Comparison of ENCODE assay signal across 29 cellular contexts in genomic region chr6:127564761-127565160, GRCh38. TPM values are rescaled to one million over a fixed set of nuclear protein-coding genes. Genes with fewer than 3 reads are reported as not detected.
"Had no signal": no experiment of that assay in that cellular context is flagged by ENCODE, and none has a peak within 500 bp of the region (broad histone marks: within the 10 kb centered on the region; RNA-seq: fewer than 3 reads in every experiment).

No MANE protein-coding gene starts in this region.

- FAIRE-seq: TTC549 had no signal

- H3K4me1 ChIP-seq: ascending aorta, Peyer's patch, SJSA1 had no signal

- DNase-seq: activated CD4-positive, alpha-beta T cell treated with anti-CD3 and anti-CD28 coated beads, Interleukin-2, amount 10 ng/mL, durations not matched to agents 7 days and 5 days; activated CD4-positive, alpha-beta T cell treated with anti-CD3 and anti-CD28 coated beads, Interleukin-2, amount 50 U/mL, for 48 hours; activated CD8-positive, alpha-beta T cell treated with anti-CD3 and anti-CD28 coated beads, Interleukin-2, amount 10 ng/mL, durations not matched to agents 7 days and 5 days; activated gamma-delta T cell; activated naive CD4-positive, alpha-beta T cell treated with Interleukin-2 at 50 U/mL for 16 hours; activated naive CD8-positive, alpha-beta T cell treated with anti-CD3 and anti-CD28 coated beads, Interleukin-2, amount 10 ng/mL, durations not matched to agents 7 days and 5 days; activated T-cell treated with anti-CD3 and anti-CD28 coated beads, Interleukin-2, amount 50 U/mL, for 24 hours; amygdala; Kasumi-1; KG1; MG63; NCI-H1048; NCI-H1105 treated with DMSO at 0.1 percent for 48 hours; NCI-H1436; NCI-H1694; NCI-H1930; NCI-H2227 treated with DMSO at 0.1 percent for 48 hours; NCI-H446; NCI-H526 treated with DMSO at 0.1 percent for 48 hours; NCI-H82; Peyer's patch; RPMI8226; SHP77 treated with DMSO at 0.1 percent for 48 hours; SK-N-SH had no signal

- H3K9ac ChIP-seq: SK-N-SH had no signal

- H3K9me3 ChIP-seq: ascending aorta, MG63, Peyer's patch, SJSA1, SK-N-SH had no signal

- ATAC-seq: activated CD8-positive, alpha-beta T cell treated with anti-CD3 and anti-CD28 coated beads, Interleukin-2, amount 10 ng/mL, durations not matched to agents 7 days and 5 days had no signal

- H3K27ac ChIP-seq: ascending aorta, cardiac muscle cell, Peyer's patch, SJSA1 had no signal

- H3K4me2 ChIP-seq: SK-N-SH had no signal

- H3K4me3 ChIP-seq: ascending aorta, cardiac muscle cell, MG63, Peyer's patch, SJSA1 had no signal

- H3K36me3 ChIP-seq: ascending aorta, cardiac muscle cell, MG63, Peyer's patch, SJSA1 had no signal

- H3K27me3 ChIP-seq: ascending aorta, cardiac muscle cell, MG63, Peyer's patch had no signal

RNA-seq across cellular contexts. Expression of gene C6orf58, which starts 12.2 kb away (rescaled TPM):
- total RNA-seq: activated CD4-positive, alpha-beta T cell treated with anti-CD3 and anti-CD28 coated beads, Interleukin-2, amount 10 ng/mL, durations not matched to agents 7 days and 5 days; activated CD8-positive, alpha-beta T cell treated with anti-CD3 and anti-CD28 coated beads, Interleukin-2, amount 10 ng/mL, durations not matched to agents 7 days and 5 days; activated naive CD8-positive, alpha-beta T cell treated with anti-CD3 and anti-CD28 coated beads, Interleukin-2, amount 10 ng/mL, durations not matched to agents 7 days and 5 days; activated T-helper 2 cell treated with anti-CD3 and anti-CD28 coated beads, Interferon-gamma antibody, Interleukin-2, Interleukin-4, amounts not matched to agents 10 μg/mL and 5 μg/mL and 100 μg/mL, durations not matched to agents 14 hours and 24 hours and 36 hours; ascending aorta; cardiac muscle cell; Peyer's patch; SJSA1 had no signal
- polyA plus RNA-seq: cardiac muscle cell had no signal
